1 cellular context compared by ENCODE assay signal in the genomic region with DNA sequence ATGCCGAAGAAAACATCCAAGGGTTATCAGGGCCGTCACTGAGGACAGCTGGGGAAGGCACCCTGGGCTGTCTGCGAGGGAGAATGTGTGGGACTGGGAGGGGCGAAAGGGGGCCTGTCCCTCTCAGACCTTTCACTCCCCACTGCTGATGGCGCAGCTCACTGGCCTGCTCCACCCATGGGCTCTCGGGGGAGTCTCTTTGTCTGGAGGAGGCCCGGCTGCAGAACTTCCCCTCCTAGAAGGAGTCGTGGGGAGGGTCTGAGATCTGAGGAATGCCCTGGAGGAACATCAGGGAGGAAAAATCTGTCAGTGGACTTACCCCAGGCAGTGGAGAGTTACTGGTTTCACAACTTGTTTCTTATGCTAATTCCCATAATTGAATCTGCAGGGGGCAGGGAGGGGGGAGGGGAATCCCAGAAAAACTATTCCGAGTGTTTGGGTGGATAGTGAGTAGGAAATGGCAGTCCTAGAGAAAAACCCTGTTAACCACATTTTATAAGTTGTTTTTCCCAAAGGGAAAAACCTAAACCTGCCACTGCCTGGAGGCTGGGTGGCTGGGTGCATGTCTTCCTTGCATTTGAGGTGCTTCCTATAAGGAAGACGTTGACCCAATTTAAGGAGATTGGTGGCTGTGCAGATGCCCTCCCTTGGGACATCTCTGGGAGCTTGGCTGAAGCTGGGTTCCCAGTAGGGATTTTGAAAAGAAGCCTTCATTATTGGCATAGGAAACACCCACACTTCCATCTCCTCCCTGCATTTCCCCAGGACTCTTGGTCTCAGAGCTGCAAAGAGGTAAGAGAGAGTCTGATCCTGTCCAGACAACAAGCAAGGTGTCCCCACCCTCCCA.
TF ChIP-seq lines count a peak whose summit lies in the region.

No MANE protein-coding gene starts in this region.

TF ChIP-seq in K562, 482 proteins besides CTCF, POLR2A, EP300 and RAD21:
- TF ChIP-seq HCFC1 (IDR thresholded peaks at IDR 0.05; ENCODE audit: low read depth, low read length) (no peak), PHTF2 (CRISPR knock-in tag; IDR thresholded peaks at IDR 0.05) (no peak), CBFA2T2 (conservative IDR thresholded peaks at IDR 0.05) (no peak), ZNF766 (CRISPR knock-in tag; conservative IDR thresholded peaks at IDR 0.05) (0 out of 2 replicates have a peak, but pooled peaks have one; percentile 21), RBM22 (IDR thresholded peaks at IDR 0.05; ENCODE audit: low read depth, low read length, poor library complexity, severe bottlenecking) (no peak), NR1H2 (CRISPR knock-in tag; IDR thresholded peaks at IDR 0.05) (no peak), ESRRA (IDR thresholded peaks at IDR 0.05; ENCODE audit: borderline replicate concordance, low read depth) (no peak), SNRNP70 (optimal IDR thresholded peaks at IDR 0.05; ENCODE audit: low read depth, low read length) (no peak), SP1 (CRISPR knock-in tag; IDR thresholded peaks at IDR 0.05) (peak; percentile 13; the same call in 1 of the 2 replicates), CBFA2T3 (IDR thresholded peaks at IDR 0.05) (0 out of 2 replicates have a peak, but pooled peaks have one; percentile 3)
- TF ChIP-seq, protein P1, sequence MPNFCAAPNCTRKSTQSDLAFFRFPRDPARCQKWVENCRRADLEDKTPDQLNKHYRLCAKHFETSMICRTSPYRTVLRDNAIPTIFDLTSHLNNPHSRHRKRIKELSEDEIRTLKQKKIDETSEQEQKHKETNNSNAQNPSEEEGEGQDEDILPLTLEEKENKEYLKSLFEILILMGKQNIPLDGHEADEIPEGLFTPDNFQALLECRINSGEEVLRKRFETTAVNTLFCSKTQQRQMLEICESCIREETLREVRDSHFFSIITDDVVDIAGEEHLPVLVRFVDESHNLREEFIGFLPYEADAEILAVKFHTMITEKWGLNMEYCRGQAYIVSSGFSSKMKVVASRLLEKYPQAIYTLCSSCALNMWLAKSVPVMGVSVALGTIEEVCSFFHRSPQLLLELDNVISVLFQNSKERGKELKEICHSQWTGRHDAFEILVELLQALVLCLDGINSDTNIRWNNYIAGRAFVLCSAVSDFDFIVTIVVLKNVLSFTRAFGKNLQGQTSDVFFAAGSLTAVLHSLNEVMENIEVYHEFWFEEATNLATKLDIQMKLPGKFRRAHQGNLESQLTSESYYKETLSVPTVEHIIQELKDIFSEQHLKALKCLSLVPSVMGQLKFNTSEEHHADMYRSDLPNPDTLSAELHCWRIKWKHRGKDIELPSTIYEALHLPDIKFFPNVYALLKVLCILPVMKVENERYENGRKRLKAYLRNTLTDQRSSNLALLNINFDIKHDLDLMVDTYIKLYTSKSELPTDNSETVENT (CRISPR knock-in tag; IDR thresholded peaks at IDR 0.05), result no peak
- TF ChIP-seq, protein P2, sequence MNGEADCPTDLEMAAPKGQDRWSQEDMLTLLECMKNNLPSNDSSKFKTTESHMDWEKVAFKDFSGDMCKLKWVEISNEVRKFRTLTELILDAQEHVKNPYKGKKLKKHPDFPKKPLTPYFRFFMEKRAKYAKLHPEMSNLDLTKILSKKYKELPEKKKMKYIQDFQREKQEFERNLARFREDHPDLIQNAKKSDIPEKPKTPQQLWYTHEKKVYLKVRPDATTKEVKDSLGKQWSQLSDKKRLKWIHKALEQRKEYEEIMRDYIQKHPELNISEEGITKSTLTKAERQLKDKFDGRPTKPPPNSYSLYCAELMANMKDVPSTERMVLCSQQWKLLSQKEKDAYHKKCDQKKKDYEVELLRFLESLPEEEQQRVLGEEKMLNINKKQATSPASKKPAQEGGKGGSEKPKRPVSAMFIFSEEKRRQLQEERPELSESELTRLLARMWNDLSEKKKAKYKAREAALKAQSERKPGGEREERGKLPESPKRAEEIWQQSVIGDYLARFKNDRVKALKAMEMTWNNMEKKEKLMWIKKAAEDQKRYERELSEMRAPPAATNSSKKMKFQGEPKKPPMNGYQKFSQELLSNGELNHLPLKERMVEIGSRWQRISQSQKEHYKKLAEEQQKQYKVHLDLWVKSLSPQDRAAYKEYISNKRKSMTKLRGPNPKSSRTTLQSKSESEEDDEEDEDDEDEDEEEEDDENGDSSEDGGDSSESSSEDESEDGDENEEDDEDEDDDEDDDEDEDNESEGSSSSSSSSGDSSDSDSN (IDR thresholded peaks at IDR 0.05; ENCODE audit: borderline replicate concordance in 1 of 2, low read depth in 2 of 2, low read length in 2 of 2), result 0 out of 4 replicates have a peak, but pooled peaks of 1 of the 2 experiments have one; percentile 39
- TF ChIP-seq, protein P3, sequence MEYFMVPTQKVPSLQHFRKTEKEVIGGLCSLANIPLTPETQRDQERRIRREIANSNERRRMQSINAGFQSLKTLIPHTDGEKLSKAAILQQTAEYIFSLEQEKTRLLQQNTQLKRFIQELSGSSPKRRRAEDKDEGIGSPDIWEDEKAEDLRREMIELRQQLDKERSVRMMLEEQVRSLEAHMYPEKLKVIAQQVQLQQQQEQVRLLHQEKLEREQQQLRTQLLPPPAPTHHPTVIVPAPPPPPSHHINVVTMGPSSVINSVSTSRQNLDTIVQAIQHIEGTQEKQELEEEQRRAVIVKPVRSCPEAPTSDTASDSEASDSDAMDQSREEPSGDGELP (CRISPR knock-in tag; IDR thresholded peaks at IDR 0.05; ENCODE audit: borderline replicate concordance), result peak; percentile 59; the same call in 1 of the 2 replicates
- TF ChIP-seq, protein P4, sequence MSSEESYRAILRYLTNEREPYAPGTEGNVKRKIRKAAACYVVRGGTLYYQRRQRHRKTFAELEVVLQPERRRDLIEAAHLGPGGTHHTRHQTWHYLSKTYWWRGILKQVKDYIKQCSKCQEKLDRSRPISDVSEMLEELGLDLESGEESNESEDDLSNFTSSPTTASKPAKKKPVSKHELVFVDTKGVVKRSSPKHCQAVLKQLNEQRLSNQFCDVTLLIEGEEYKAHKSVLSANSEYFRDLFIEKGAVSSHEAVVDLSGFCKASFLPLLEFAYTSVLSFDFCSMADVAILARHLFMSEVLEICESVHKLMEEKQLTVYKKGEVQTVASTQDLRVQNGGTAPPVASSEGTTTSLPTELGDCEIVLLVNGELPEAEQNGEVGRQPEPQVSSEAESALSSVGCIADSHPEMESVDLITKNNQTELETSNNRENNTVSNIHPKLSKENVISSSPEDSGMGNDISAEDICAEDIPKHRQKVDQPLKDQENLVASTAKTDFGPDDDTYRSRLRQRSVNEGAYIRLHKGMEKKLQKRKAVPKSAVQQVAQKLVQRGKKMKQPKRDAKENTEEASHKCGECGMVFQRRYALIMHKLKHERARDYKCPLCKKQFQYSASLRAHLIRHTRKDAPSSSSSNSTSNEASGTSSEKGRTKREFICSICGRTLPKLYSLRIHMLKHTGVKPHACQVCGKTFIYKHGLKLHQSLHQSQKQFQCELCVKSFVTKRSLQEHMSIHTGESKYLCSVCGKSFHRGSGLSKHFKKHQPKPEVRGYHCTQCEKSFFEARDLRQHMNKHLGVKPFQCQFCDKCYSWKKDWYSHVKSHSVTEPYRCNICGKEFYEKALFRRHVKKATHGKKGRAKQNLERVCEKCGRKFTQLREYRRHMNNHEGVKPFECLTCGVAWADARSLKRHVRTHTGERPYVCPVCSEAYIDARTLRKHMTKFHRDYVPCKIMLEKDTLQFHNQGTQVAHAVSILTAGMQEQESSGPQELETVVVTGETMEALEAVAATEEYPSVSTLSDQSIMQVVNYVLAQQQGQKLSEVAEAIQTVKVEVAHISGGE (CRISPR knock-in tag; IDR thresholded peaks at IDR 0.05), result 0 out of 6 replicates have a peak, but pooled peaks of 1 of the 3 experiments have one; percentile 2
- TF ChIP-seq, protein P5, sequence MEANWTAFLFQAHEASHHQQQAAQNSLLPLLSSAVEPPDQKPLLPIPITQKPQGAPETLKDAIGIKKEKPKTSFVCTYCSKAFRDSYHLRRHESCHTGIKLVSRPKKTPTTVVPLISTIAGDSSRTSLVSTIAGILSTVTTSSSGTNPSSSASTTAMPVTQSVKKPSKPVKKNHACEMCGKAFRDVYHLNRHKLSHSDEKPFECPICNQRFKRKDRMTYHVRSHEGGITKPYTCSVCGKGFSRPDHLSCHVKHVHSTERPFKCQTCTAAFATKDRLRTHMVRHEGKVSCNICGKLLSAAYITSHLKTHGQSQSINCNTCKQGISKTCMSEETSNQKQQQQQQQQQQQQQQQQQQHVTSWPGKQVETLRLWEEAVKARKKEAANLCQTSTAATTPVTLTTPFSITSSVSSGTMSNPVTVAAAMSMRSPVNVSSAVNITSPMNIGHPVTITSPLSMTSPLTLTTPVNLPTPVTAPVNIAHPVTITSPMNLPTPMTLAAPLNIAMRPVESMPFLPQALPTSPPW (CRISPR knock-in tag; IDR thresholded peaks at IDR 0.05), result peak; percentile 31; the same call in 1 of the 2 replicates
- TF ChIP-seq, protein P6, sequence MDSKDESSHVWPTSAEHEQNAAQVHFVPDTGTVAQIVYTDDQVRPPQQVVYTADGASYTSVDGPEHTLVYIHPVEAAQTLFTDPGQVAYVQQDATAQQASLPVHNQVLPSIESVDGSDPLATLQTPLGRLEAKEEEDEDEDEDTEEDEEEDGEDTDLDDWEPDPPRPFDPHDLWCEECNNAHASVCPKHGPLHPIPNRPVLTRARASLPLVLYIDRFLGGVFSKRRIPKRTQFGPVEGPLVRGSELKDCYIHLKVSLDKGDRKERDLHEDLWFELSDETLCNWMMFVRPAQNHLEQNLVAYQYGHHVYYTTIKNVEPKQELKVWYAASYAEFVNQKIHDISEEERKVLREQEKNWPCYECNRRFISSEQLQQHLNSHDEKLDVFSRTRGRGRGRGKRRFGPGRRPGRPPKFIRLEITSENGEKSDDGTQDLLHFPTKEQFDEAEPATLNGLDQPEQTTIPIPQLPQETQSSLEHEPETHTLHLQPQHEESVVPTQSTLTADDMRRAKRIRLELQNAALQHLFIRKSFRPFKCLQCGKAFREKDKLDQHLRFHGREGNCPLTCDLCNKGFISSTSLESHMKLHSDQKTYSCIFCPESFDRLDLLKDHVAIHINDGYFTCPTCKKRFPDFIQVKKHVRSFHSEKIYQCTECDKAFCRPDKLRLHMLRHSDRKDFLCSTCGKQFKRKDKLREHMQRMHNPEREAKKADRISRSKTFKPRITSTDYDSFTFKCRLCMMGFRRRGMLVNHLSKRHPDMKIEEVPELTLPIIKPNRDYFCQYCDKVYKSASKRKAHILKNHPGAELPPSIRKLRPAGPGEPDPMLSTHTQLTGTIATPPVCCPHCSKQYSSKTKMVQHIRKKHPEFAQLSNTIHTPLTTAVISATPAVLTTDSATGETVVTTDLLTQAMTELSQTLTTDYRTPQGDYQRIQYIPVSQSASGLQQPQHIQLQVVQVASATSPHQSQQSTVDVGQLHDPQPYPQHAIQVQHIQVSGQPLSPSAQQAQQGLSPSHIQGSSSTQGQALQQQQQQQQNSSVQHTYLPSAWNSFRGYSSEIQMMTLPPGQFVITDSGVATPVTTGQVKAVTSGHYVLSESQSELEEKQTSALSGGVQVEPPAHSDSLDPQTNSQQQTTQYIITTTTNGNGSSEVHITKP (IDR thresholded peaks at IDR 0.05; ENCODE audit: partially characterized antibody), result peak; percentile 89
